Comparison of ENCODE assay signal across 8 cellular contexts in the genomic region with DNA sequence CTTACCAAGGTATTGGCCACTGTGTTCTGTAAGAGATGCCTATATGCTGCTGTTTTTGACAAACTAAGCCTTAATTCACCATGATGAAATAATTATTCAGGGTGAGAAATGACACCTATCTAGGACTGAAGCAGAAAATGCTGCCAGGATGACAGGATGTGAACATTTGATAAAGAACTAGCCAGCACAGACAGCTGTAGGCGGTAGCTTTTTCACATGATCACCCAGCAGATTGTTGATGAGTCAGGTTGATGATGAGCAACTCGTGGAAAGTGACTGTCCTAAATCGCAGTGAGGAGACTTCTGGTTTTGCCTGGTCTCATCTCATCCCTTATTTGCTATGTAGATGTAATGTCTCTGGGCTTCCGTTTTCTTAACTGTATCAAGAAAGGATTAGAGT.
A peak's percentile ranks its signal among the peaks of the same experiment; 100 is the strongest.
DNase-seq lines count a peak whose midpoint lies in the region; ATAC-seq and TF ChIP-seq lines count a peak whose summit lies in the region.

No MANE protein-coding gene starts in this region.

- no peak for DNase-seq in activated CD4-positive, CD25-positive, alpha-beta regulatory T cell (lab: John Stamatoyannopoulos, UW)
- DNase-seq in cardiac fibroblast (ENCODE audit: low read depth in 2 of 2) (peak; percentile 34 to 89), posterior vena cava (ENCODE audit: low spot score) (no peak), transverse colon (no peak)

- H3K9me3 ChIP-seq in OCI-LY3 (ENCODE audit: insufficient read depth, low read length) (no peaks in the 10 kb centered on the region), parathyroid adenoma (ENCODE audit: control insufficient read depth, low read length) (no peaks in the 10 kb centered on the region), transverse colon (no peaks in the 10 kb centered on the region)

- H2AFZ ChIP-seq in OCI-LY3 (ENCODE audit: low read depth, low read length) (no peak overlapping the region), parathyroid adenoma (peak overlapping the region; percentile 13)

- TF ChIP-seq EP300 in transverse colon (IDR thresholded peaks at IDR 0.05; ENCODE audit: low read depth), result no peak

- H3K4me3 ChIP-seq in OCI-LY3 (ENCODE audit: low read length), result peak overlapping the region; percentile 21
- H3K4me3 ChIP-seq in cardiac fibroblast (replicated peaks in 1 of 2; ENCODE audit: low read depth in 2 of 2, low read length in 2 of 2), result no peak overlapping the region
- no peak overlapping the region for H3K4me3 ChIP-seq in parathyroid adenoma (ENCODE audit: low read depth, low read length)
- H3K4me3 ChIP-seq in transverse colon, result no peak overlapping the region

- H3K4me2 ChIP-seq in OCI-LY3 (ENCODE audit: low read length) (peak overlapping the region; percentile 56), parathyroid adenoma (ENCODE audit: low read length) (no peak overlapping the region)

- H3K9ac ChIP-seq in OCI-LY3 (ENCODE audit: low read length), result no peak overlapping the region
- no peak overlapping the region for H3K9ac ChIP-seq in parathyroid adenoma

- H3K27ac ChIP-seq in OCI-LY3 (ENCODE audit: low read length), result no peak overlapping the region
- H3K27ac ChIP-seq in parathyroid adenoma, result no peak overlapping the region
- H3K27ac ChIP-seq in transverse colon, result no peak overlapping the region

- TF ChIP-seq CTCF in OCI-LY3 (IDR thresholded peaks at IDR 0.05; ENCODE audit: low read depth, low read length), result no peak
- TF ChIP-seq CTCF in cardiac fibroblast (IDR thresholded peaks at IDR 0.05; ENCODE audit: low read depth, low read length), result no peak
- no peak for TF ChIP-seq CTCF in parathyroid adenoma (IDR thresholded peaks at IDR 0.05)
- TF ChIP-seq CTCF in transverse colon (IDR thresholded peaks at IDR 0.05), result no peak

- intact Hi-C loops in posterior vena cava (cut with DNase I), result no loop called here
- intact Hi-C loops in transverse colon (cut with DNase I; ENCODE audit: low total_unique reads), result no loop called here

- 56 to 74% methylated on average over 2 to 4 of the region's 4 CpGs for WGBS in transverse colon (ENCODE audit: low coverage in 1 of 2), 2 donors

- H3K27me3 ChIP-seq in OCI-LY3 (ENCODE audit: low read depth, low read length), result no peaks in the 10 kb centered on the region
- H3K27me3 ChIP-seq in parathyroid adenoma (ENCODE audit: control insufficient read depth, insufficient read depth, low read length), result no peaks in the 10 kb centered on the region
- H3K27me3 ChIP-seq in transverse colon, result no peaks in the 10 kb centered on the region

- H3K36me3 ChIP-seq in OCI-LY3 (replicated peaks; ENCODE audit: low read depth, low read length) (no peaks in the 10 kb centered on the region), parathyroid adenoma (ENCODE audit: control insufficient read depth, insufficient read depth, low read length) (no peaks in the 10 kb centered on the region), transverse colon (no peaks in the 10 kb centered on the region)

- H4K20me1 ChIP-seq in OCI-LY3 (ENCODE audit: insufficient read depth, low read length), result no peaks in the 10 kb centered on the region

- no peak for TF ChIP-seq POLR2A in transverse colon (IDR thresholded peaks at IDR 0.05)

- in situ Hi-C loops in transverse colon (cut with MboI; ENCODE audit: low pct_ligation_motif_present in 1 of 4, low pct_unique_long_range_greater_than_20kb in 1 of 4, low sequenced_read_pairs in 3 of 4), result no loop called here

- H3K4me1 ChIP-seq in OCI-LY3 (ENCODE audit: low read length) (peaks cover 11% of the 10 kb centered on the region), parathyroid adenoma (peaks cover 30% of the 10 kb centered on the region), transverse colon (no peaks in the 10 kb centered on the region)

- peak; percentile 92 to 96 for ATAC-seq in activated CD4-positive, CD25-positive, alpha-beta regulatory T cell treated with anti-CD3 and anti-CD28 coated beads, Interleukin-2, amount 50 U/mL, for 24 hours
- peak; percentile 98 for ATAC-seq in HG02852 (IDR thresholded peaks at IDR 0.05; ENCODE audit: unreplicated experiment)

- H3K79me2 ChIP-seq in OCI-LY3 (ENCODE audit: low read length) (no peaks in the 10 kb centered on the region), parathyroid adenoma (no peaks in the 10 kb centered on the region)

Comparison
In these comparisons a context has a peak if more than half of its experiments do, and no peak if none do; other contexts are left out.
1. DNase-seq: peak in cardiac fibroblast (2 of 2); none in activated CD4-positive, CD25-positive, alpha-beta regulatory T cell (0 of 4), posterior vena cava (single experiment) and transverse colon (single experiment).